In the genomic region with DNA sequence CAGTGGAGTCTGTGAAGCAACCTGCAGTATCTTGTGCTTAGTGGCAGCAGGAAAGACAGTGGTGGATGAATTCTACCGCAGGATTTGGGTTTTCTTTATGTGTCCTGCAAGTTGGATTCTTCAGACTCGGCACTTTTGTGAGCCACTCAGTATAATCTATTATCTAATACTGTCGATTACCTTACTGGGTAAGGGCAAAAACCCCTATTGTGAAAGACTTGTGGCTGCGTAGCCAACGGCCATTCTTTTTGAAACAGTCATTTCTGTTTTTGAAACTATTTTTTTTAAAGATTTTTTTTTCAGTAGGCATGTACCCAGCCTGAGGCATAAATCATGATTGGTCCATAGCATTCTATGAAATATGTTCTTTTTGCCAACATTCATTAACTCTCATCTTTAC, we compare ENCODE assay signal across 14 cellular contexts. TPM values are rescaled to one million over a fixed set of nuclear protein-coding genes. Genes with fewer than 3 reads are reported as not detected.
DNase-seq lines count a peak whose midpoint lies in the region; ATAC-seq and TF ChIP-seq lines count a peak whose summit lies in the region.
"Had no signal": no experiment of that assay in that cellular context is flagged by ENCODE, and none has a peak within 500 bp of the region (broad histone marks: within the 10 kb centered on the region; RNA-seq: fewer than 3 reads in every experiment).

No MANE protein-coding gene starts in this region.

- H3K4me3 ChIP-seq in OCI-LY7 (ENCODE audit: low read depth, low read length, poor library complexity, severe bottlenecking) (no peak overlapping the region), trophoblast cell (ENCODE audit: low read depth, low read length) (no peak overlapping the region)

- no peak overlapping the region for H2AK5ac ChIP-seq in trophoblast cell (ENCODE audit: low read length)

- no peak overlapping the region for H2BK120ac ChIP-seq in trophoblast cell (ENCODE audit: insufficient read depth, low read length, poor library complexity)

- H3K9me3 Mint-ChIP-seq in effector memory CD8-positive, alpha-beta T cell = no peaks in the 10 kb centered on the region

- H3K27me3 Mint-ChIP-seq in effector memory CD8-positive, alpha-beta T cell = no peaks in the 10 kb centered on the region

- peaks cover 5% of the 10 kb centered on the region; the same call in 1 of the 2 replicates for H3K36me3 ChIP-seq in OCI-LY7 (ENCODE audit: insufficient read depth, low read length)
- peaks cover 2% of the 10 kb centered on the region in 2 experiments for H3K36me3 ChIP-seq in trophoblast cell (ENCODE audit: control insufficient read depth in 1 of 2, insufficient read depth in 2 of 2, low read length in 2 of 2)

- no peak overlapping the region for H3K4ac ChIP-seq in trophoblast cell (ENCODE audit: low read depth, low read length)

- H3K79me1 ChIP-seq in trophoblast cell (ENCODE audit: low read length) = peaks cover 12% of the 10 kb centered on the region

- H4K91ac ChIP-seq in trophoblast cell (ENCODE audit: low read depth, low read length) = no peak overlapping the region

- no peak overlapping the region for H4K8ac ChIP-seq in trophoblast cell (ENCODE audit: low read depth, low read length)

- peaks cover 23 to 28% of the 10 kb centered on the region in 2 donors for H3K4me1 Mint-ChIP-seq in effector memory CD8-positive, alpha-beta T cell (ENCODE audit: low read depth in 2 of 2)

- no peak overlapping the region for H2BK5ac ChIP-seq in trophoblast cell (ENCODE audit: low read depth, low read length, poor library complexity)

- H3K14ac ChIP-seq in trophoblast cell (ENCODE audit: low read length) = no peak overlapping the region

- no peak overlapping the region for H3K18ac ChIP-seq in trophoblast cell (ENCODE audit: low read length)

- H3K9me3 ChIP-seq in OCI-LY7 (ENCODE audit: low read length) = no peaks in the 10 kb centered on the region
- no peaks in the 10 kb centered on the region for H3K9me3 ChIP-seq in trophoblast cell (ENCODE audit: insufficient read depth, low read depth, low read length)
- H3K9me3 ChIP-seq: MG63 had no signal

- H3K27ac ChIP-seq in OCI-LY7 (ENCODE audit: low read depth, low read length, poor library complexity, severe bottlenecking) = no peak overlapping the region
- no peak overlapping the region for H3K27ac ChIP-seq in trophoblast cell (ENCODE audit: low read depth, low read length)

- H3K27me3 ChIP-seq in trophoblast cell (ENCODE audit: insufficient read depth, low read length) = no peaks in the 10 kb centered on the region
- H3K27me3 ChIP-seq: MG63 had no signal

- no peak for TF ChIP-seq CTCF in OCI-LY7 (conservative IDR thresholded peaks at IDR 0.05; ENCODE audit: low read length)

- H3K4me2 ChIP-seq in OCI-LY7 (ENCODE audit: low read length) = peak overlapping the region; percentile 71; the same call in 1 of the 2 replicates
- H3K4me2 ChIP-seq in trophoblast cell (ENCODE audit: low read length) = no peak overlapping the region

- DNase-seq in SIG-M5 treated with dmso at 0.1 percent for 504 hours (lab: John Stamatoyannopoulos, UW; ENCODE audit: unreplicated experiment) (peak; percentile 64), SIG-M5 (lab: John Stamatoyannopoulos, UW) (no peak), OCI-LY7 (ENCODE audit: low spot score) (no peak), trophoblast cell (peak; percentile 81 to 95), OCI-M2 (lab: John Stamatoyannopoulos, UW; ENCODE audit: unreplicated experiment) (no peak), mesenteric fat pad (ENCODE audit: low spot score) (no peak), middle frontal gyrus (ENCODE audit: extremely low spot score, low spot score) (no peak)
- DNase-seq in effector memory CD8-positive, alpha-beta T cell = no peak
- DNase-seq: 8988T; activated CD8-positive, alpha-beta memory T cell treated with anti-CD3 and anti-CD28 coated beads, Interleukin-2, amount 50 U/mL, for 48 hours; left ventricle myocardium superior; MG63; Right ventricle myocardium superior; stimulated activated CD4-positive, alpha-beta T cell treated with anti-CD3 and anti-CD28 coated beads, Interleukin-12 subunit alpha, Interleukin-12 subunit beta, amount 100 ng/mL, for 4 hours had no signal

- WGBS in trophoblast cell (ENCODE audit: extremely low coverage, insufficient coverage, insufficient read length) = no CpG with 5 or more reads among the region's 5 CpGs

- CTCF ChIA-PET in OCI-LY7 (lab: Charles Lee; ENCODE audit: unreplicated experiment) = interaction anchor here (0.6 kb wide), 2 partner anchors 119 to 572 kb away, joined by 3 read pairs; no protein-coding TSS in a partner anchor

- peak overlapping the region; percentile 97 for H3K4me3 Mint-ChIP-seq in effector memory CD8-positive, alpha-beta T cell

- H3K27ac Mint-ChIP-seq in effector memory CD8-positive, alpha-beta T cell = peak overlapping the region in 1 of 2 donors; percentile 96

- H4K12ac ChIP-seq in trophoblast cell (ENCODE audit: low read depth, low read length) = no peak overlapping the region

- BruUV-seq in OCI-LY7 (replicated peaks; lab: Mats Ljungman, UMichigan) = no TSS peak

- H3K9ac ChIP-seq in trophoblast cell (ENCODE audit: low read length) = no peak overlapping the region

- no peaks in the 10 kb centered on the region for H3K9me2 ChIP-seq in OCI-LY7 (ENCODE audit: insufficient read depth, low read length)

- no peak for ATAC-seq in effector memory CD8-positive, alpha-beta T cell (replicated peaks)
- ATAC-seq: left ventricle myocardium superior had no signal

- no peak overlapping the region for H3K23ac ChIP-seq in trophoblast cell (ENCODE audit: low read length)

- H2AFZ ChIP-seq in OCI-LY7 (ENCODE audit: low read length) = no peak overlapping the region
- no peak overlapping the region for H2AFZ ChIP-seq in trophoblast cell (ENCODE audit: insufficient read depth, low read length, poor library complexity)

- peaks cover 27% of the 10 kb centered on the region for H3K79me2 ChIP-seq in OCI-LY7 (ENCODE audit: insufficient read depth, low read depth, low read length)
- H3K79me2 ChIP-seq in trophoblast cell (ENCODE audit: control insufficient read depth, insufficient read depth, low read length, poor library complexity) = peaks cover 9% of the 10 kb centered on the region

- peaks cover 8% of the 10 kb centered on the region; the same call in 1 of the 2 replicates for H4K20me1 ChIP-seq in OCI-LY7 (ENCODE audit: insufficient read depth, low read length)

- H3K36me3 Mint-ChIP-seq in effector memory CD8-positive, alpha-beta T cell (ENCODE audit: insufficient read depth) = peaks cover 30% of the 10 kb centered on the region

- no peak overlapping the region for H2BK12ac ChIP-seq in trophoblast cell (ENCODE audit: low read length)

- POLR2A ChIA-PET in OCI-LY7 (lab: Charles Lee) = interaction anchor here (0.5 to 2.7 kb wide), 2 partner anchors 11 to 291 kb away, joined by 4 to 18 read pairs; no protein-coding TSS in a partner anchor

- intact Hi-C loops in OCI-LY7 (cut with micrococcal nuclease; ENCODE audit: unreplicated experiment) = no loop called here

- H3K4me1 ChIP-seq in OCI-LY7 (ENCODE audit: insufficient read depth, low read length, poor library complexity, severe bottlenecking) = peaks cover 19% of the 10 kb centered on the region
- H3K4me1 ChIP-seq in trophoblast cell (ENCODE audit: control insufficient read depth in 1 of 2, insufficient read depth in 2 of 2, low read length in 2 of 2) = peaks cover 3 to 8% of the 10 kb centered on the region in 2 experiments

RNA-seq across cellular contexts. Expression of a gene that starts 1.5 kb away (rescaled TPM):
- 20.2 and 20.5 TPM in 2 replicates for total RNA-seq in OCI-LY7 (2014; rRNA removed; shearing (Covaris generic))
- total RNA-seq in OCI-LY7 (2022) (48.9 and 50.2 TPM in 2 replicates), mesenteric fat pad (32.9 TPM)
- polyA plus RNA-seq in trophoblast cell (2013) = 20.5 and 21.9 TPM in 2 replicates

RNA-seq across cellular contexts. Expression of a gene that starts 58.9 kb away (rescaled TPM):
- 13.2 and 24.0 TPM in 2 replicates for total RNA-seq in OCI-LY7 (2014; rRNA removed; shearing (Covaris generic))
- 45.0 and 52.0 TPM in 2 replicates for total RNA-seq in OCI-LY7 (2022)
- 3.6 and 4.8 TPM in 2 replicates for polyA plus RNA-seq in trophoblast cell (2013)
- 38.5 TPM for total RNA-seq in mesenteric fat pad

Comparison
In these comparisons a context has a peak if more than half of its experiments do, and no peak if none do; other contexts are left out.
1. DNase-seq: peak in SIG-M5 treated with dmso at 0.1 percent for 504 hours (single experiment) and trophoblast cell (2 of 2); none in SIG-M5 (single experiment), OCI-LY7 (single experiment), effector memory CD8-positive, alpha-beta T cell (0 of 3), OCI-M2 (single experiment), mesenteric fat pad (single experiment) and middle frontal gyrus (single experiment).